In the genomic region with DNA sequence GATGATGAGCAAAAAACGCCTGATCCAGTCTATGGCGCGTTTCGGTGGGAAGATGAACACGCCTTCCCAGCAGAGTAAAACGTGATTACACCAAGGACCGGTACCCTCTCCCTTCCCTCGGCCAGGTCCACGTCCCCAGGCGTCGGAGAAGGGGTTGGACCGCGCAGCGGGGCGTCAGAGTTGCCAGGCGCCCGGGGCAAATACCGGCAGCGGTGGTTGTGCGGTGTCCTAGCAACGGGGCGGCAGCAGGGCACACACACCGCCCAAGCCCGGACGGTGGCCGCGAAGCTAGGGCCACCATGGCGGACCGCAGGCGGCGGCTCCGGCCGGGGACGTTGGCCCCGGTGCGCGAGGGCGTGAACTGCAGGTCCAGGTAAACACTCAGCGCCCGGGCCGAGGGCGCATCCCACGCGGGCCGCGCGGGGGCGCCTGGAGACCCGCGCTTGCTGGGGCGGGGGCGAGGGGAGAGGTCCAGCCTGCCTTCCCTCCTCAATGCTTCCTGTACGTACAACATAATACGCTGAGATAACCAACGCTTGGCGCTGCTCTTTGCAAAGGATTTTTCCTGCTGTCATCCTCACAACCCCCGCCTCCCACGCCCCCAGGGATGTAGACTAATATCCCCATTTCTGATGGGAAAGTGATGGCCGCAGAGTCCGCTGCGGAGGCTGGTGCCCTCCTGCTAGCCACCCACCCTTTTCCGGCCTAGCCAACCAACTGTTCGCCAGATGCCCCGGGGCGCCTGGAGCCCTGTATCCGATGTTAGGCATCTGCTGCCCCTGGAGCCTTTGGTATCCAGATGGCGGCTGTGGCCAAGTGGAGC, we compare ENCODE assay signal across 7 cellular contexts. TPM values are rescaled to one million over a fixed set of nuclear protein-coding genes. Genes with fewer than 3 reads are reported as not detected.
DNase-seq lines count a peak whose midpoint lies in the region; FAIRE-seq and TF ChIP-seq lines count a peak whose summit lies in the region.

A gene with protein sequence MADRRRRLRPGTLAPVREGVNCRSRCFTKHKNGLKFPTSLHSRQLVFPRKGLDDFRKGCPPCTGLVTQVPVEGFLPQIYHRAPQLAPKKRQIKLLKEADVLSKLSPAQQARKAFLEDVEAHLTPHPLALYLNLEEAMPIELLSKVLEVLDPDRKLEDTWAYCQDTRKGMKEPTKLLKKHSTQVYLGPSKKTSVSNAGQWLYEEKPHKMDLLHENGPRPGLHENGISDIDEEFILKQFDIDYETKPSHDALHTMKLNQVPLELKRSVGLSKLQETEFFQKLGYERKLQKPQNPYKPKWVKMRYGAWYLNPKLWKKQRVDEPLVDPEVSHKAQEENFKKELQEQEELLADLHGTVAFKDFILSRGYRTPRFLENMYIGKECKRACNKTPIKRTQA (plus strand): TSS at position 274 of the 823 bp plus-strand sequence. CDS start 26 bp downstream, at position 300.

- FAIRE-seq in kidney (lab: Jason Lieb, UNC), result no peak

- peak; percentile 46 for DNase-seq in GM13977 (ENCODE audit: low spot score)
- peak; percentile 88 for DNase-seq in NCI-H146 treated with DMSO at 0.1 percent for 48 hours (lab: John Stamatoyannopoulos, UW; ENCODE audit: unreplicated experiment)
- DNase-seq in UCSD-AML1 (lab: John Stamatoyannopoulos, UW; ENCODE audit: unreplicated experiment), result peak; percentile 66
- DNase-seq in cerebellum (ENCODE audit: low spot score), result peak; percentile 60
- DNase-seq in kidney, result peak; percentile 94
- DNase-seq in AML-193 (lab: John Stamatoyannopoulos, UW), result no peak

- in situ Hi-C loops in GM13977 (cut with MboI; ENCODE audit: low pct_unique_long_range_greater_than_20kb, low sequenced_read_pairs, unreplicated experiment), result no loop called here

- intact Hi-C loops in kidney (cut with DNase I), result no loop called here

- H3K9ac ChIP-seq in kidney (ENCODE audit: low read length in 2 of 2), result peak within 1 kb of the TSS; percentile 47 to 59

- H3K4me1 ChIP-seq in kidney (ENCODE audit: control insufficient read depth in 1 of 2, insufficient read depth in 1 of 2, low read depth in 1 of 2, low read length in 2 of 2), result peaks cover 0 to 3% of the 10 kb centered on the region in 2 donors

- H3K27ac ChIP-seq in kidney (ENCODE audit: low read depth in 2 of 2, low read length in 2 of 2) (peak within 1 kb of the TSS in 1 of 2 donors; percentile 45), skin epidermis (peak within 1 kb of the TSS in 4 of 21 experiments; percentile 27 to 58 (median 34))

- no peaks in the 10 kb centered on the region for H3K36me3 ChIP-seq in kidney (ENCODE audit: control insufficient read depth in 1 of 2, insufficient read depth in 2 of 2, low read length in 2 of 2)

- H3K4me3 ChIP-seq in kidney (ENCODE audit: low read length in 2 of 2), result peak within 1 kb of the TSS; percentile 81 to 88
- peak within 1 kb of the TSS; percentile 34 to 53 (median 45) for H3K4me3 ChIP-seq in skin epidermis

- no peaks in the 10 kb centered on the region for H3K9me3 ChIP-seq in kidney (ENCODE audit: control insufficient read depth in 1 of 2, low read length in 2 of 2)

- TF ChIP-seq CTCF in GM13977 (IDR thresholded peaks at IDR 0.05; ENCODE audit: extremely low read depth, insufficient read depth, missing control alignments), result peak; percentile 25
- no peak for TF ChIP-seq CTCF in kidney (IDR thresholded peaks at IDR 0.05; ENCODE audit: borderline replicate concordance, extremely low read depth, insufficient read depth)

RNA-seq across cellular contexts. Expression of the gene that starts here (rescaled TPM):
- total RNA-seq in cerebellum (7.3 TPM), kidney (10.4 TPM)
- polyA plus RNA-seq in kidney (ENCODE audit: insufficient read depth, low read depth, low replicate concordance), result 15.0 TPM

Comparison
In these comparisons a context has a peak if more than half of its experiments do, and no peak if none do; other contexts are left out.
1. DNase-seq: peak in GM13977 (single experiment), NCI-H146 treated with DMSO at 0.1 percent for 48 hours (single experiment), UCSD-AML1 (single experiment), cerebellum (single experiment) and kidney (single experiment); none in AML-193 (0 of 2).